1 cellular context compared by ENCODE assay signal in the genomic region with DNA sequence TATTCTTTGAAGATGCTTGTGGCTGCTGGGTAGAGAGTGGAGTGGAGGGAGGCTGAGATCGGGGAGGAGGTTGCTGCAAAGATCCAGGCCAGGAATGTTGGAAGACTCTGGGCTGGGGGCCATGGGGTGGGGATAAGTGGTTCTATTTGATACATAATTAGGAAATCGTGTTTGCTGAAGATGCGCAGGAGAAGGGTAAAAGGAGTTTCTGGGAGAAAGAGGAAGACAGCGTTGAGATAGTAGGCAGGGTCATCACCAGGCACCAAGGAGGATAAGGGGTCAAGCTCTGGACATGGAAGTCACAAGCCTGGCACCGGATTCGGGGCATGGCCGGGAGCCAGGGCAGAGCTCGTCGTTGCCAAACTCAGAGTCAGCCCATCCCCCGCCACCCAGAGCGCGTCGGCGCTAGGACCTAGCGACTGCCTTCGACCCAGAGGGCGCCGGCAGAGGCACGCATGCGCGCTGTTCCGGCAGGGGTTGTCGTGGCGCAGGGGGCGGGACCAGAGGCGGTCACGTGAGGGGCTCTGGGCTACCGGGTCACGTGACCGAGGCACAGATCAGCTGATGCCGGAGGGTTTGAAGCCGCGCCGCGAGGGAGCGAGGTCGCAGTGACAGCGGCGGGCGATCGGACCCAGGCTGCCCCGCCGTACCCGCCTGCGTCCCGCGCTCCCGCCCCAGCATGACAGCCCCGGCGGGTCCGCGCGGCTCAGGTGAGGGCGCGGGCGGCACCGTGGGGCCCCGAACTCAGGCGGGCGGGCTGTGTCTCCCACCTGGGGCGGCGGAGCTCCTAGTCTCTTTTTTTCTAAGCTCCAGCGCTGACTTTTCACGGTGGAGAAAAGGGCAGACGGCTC.
A peak's percentile ranks its signal among the peaks of the same experiment; 100 is the strongest.
TF ChIP-seq lines count a peak whose summit lies in the region.

Gene MCOLN1 (plus strand): TSS at position 553 of the 851 bp plus-strand sequence. CDS start 127 bp downstream, at position 680.

TF ChIP-seq in SK-N-SH, 30 proteins besides CTCF, POLR2A, EP300 and RAD21 (continued from another document):
- TF ChIP-seq CHD2 (IDR thresholded peaks at IDR 0.05; ENCODE audit: low read length, partially characterized antibody) = peak; percentile 98
- TF ChIP-seq, protein P1, sequence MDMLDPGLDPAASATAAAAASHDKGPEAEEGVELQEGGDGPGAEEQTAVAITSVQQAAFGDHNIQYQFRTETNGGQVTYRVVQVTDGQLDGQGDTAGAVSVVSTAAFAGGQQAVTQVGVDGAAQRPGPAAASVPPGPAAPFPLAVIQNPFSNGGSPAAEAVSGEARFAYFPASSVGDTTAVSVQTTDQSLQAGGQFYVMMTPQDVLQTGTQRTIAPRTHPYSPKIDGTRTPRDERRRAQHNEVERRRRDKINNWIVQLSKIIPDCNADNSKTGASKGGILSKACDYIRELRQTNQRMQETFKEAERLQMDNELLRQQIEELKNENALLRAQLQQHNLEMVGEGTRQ (IDR thresholded peaks at IDR 0.05; ENCODE audit: borderline replicate concordance, low read depth, low read length) = peak; percentile 100
- TF ChIP-seq YY1 (IDR thresholded peaks at IDR 0.05; ENCODE audit: low read depth) = peak; percentile 58; the same call in 1 of the 2 replicates
- TF ChIP-seq FOXJ3 (CRISPR knock-in tag; IDR thresholded peaks at IDR 0.05) = no peak
- TF ChIP-seq, protein P2, sequence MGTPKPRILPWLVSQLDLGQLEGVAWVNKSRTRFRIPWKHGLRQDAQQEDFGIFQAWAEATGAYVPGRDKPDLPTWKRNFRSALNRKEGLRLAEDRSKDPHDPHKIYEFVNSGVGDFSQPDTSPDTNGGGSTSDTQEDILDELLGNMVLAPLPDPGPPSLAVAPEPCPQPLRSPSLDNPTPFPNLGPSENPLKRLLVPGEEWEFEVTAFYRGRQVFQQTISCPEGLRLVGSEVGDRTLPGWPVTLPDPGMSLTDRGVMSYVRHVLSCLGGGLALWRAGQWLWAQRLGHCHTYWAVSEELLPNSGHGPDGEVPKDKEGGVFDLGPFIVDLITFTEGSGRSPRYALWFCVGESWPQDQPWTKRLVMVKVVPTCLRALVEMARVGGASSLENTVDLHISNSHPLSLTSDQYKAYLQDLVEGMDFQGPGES (IDR thresholded peaks at IDR 0.05; ENCODE audit: low read depth, low read length) = no peak
- TF ChIP-seq SIN3A (IDR thresholded peaks at IDR 0.05; ENCODE audit: borderline replicate concordance, low read depth, low read length) = peak; percentile 99
- peak; percentile 80 for TF ChIP-seq NRF1 (IDR thresholded peaks at IDR 0.05; ENCODE audit: low read depth, low read length)
- no peak for TF ChIP-seq GATA2 (CRISPR knock-in tag; IDR thresholded peaks at IDR 0.05)
- TF ChIP-seq RXRA (IDR thresholded peaks at IDR 0.05; ENCODE audit: borderline replicate concordance, low read depth) = no peak
- TF ChIP-seq FOSL2 (IDR thresholded peaks at IDR 0.05; ENCODE audit: borderline replicate concordance, low read depth) = no peak
- TF ChIP-seq TAF1 (IDR thresholded peaks at IDR 0.05; ENCODE audit: borderline replicate concordance, low read depth, low read length) = peak; percentile 63; the same call in 1 of the 2 replicates
- TF ChIP-seq, protein P3, sequence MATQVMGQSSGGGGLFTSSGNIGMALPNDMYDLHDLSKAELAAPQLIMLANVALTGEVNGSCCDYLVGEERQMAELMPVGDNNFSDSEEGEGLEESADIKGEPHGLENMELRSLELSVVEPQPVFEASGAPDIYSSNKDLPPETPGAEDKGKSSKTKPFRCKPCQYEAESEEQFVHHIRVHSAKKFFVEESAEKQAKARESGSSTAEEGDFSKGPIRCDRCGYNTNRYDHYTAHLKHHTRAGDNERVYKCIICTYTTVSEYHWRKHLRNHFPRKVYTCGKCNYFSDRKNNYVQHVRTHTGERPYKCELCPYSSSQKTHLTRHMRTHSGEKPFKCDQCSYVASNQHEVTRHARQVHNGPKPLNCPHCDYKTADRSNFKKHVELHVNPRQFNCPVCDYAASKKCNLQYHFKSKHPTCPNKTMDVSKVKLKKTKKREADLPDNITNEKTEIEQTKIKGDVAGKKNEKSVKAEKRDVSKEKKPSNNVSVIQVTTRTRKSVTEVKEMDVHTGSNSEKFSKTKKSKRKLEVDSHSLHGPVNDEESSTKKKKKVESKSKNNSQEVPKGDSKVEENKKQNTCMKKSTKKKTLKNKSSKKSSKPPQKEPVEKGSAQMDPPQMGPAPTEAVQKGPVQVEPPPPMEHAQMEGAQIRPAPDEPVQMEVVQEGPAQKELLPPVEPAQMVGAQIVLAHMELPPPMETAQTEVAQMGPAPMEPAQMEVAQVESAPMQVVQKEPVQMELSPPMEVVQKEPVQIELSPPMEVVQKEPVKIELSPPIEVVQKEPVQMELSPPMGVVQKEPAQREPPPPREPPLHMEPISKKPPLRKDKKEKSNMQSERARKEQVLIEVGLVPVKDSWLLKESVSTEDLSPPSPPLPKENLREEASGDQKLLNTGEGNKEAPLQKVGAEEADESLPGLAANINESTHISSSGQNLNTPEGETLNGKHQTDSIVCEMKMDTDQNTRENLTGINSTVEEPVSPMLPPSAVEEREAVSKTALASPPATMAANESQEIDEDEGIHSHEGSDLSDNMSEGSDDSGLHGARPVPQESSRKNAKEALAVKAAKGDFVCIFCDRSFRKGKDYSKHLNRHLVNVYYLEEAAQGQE (IDR thresholded peaks at IDR 0.05; ENCODE audit: low read depth, low read length) = no peak
